9 cellular contexts compared by ENCODE assay signal in genomic region chr5:85049020-85049419, GRCh38.
A peak's percentile ranks its signal among the peaks of the same experiment; 100 is the strongest.
DNase-seq lines count a peak whose midpoint lies in the region; ATAC-seq, FAIRE-seq and TF ChIP-seq lines count a peak whose summit lies in the region.
"Had no signal": no experiment of that assay in that cellular context is flagged by ENCODE, and none has a peak within 500 bp of the region (broad histone marks: within the 10 kb centered on the region; RNA-seq: fewer than 3 reads in every experiment).

No MANE protein-coding gene starts in this region.

- FAIRE-seq in RCC 7860 (lab: Jason Lieb, UNC), result no peak

- H3K36me3 ChIP-seq in cardiac muscle cell, result no peaks in the 10 kb centered on the region

- H3K27ac ChIP-seq in cardiac muscle cell, result no peak overlapping the region
- H3K27ac ChIP-seq: SK-N-MC had no signal

- peak; percentile 52 for TF ChIP-seq CTCF in cardiac muscle cell (IDR thresholded peaks at IDR 0.05; ENCODE audit: low read depth, low read length)

- no peaks in the 10 kb centered on the region for H3K9me3 ChIP-seq in cardiac muscle cell (ENCODE audit: low read depth)

- H3K4me3 ChIP-seq in cardiac muscle cell, result no peak overlapping the region
- H3K4me3 ChIP-seq: SK-N-MC had no signal

- ATAC-seq in Right ventricle myocardium inferior (peak; percentile 39), GM19324 (IDR thresholded peaks at IDR 0.05; ENCODE audit: low FRiP score, unreplicated experiment) (no peak), GM19328 (IDR thresholded peaks at IDR 0.05; ENCODE audit: unreplicated experiment) (no peak), GM21515 (IDR thresholded peaks at IDR 0.05; ENCODE audit: unreplicated experiment) (no peak)

- no peaks in the 10 kb centered on the region for H3K27me3 ChIP-seq in cardiac muscle cell

- H3K4me1 ChIP-seq in cardiac muscle cell (ENCODE audit: low read depth), result no peaks in the 10 kb centered on the region

- intact Hi-C loops in Right ventricle myocardium inferior (cut with DNase I) (loop anchor here (10.0 kb wide), 1 partner anchor 774 kb away; no protein-coding TSS in a partner anchor), cardiac septum (cut with DNase I) (no loop called here)

- DNase-seq in Right ventricle myocardium inferior (ENCODE audit: missing footprints) (no peak), cardiac septum (ENCODE audit: low spot score) (no peak), RCC 7860 (ENCODE audit: low spot score) (peak; percentile 6), cardiac muscle cell (ENCODE audit: low read depth in 1 of 2, low spot score in 1 of 2) (peak; percentile 55 to 71), NCI-H2196 (lab: John Stamatoyannopoulos, UW; ENCODE audit: unreplicated experiment) (no peak)

Comparison
In these comparisons a context has a peak if more than half of its experiments do, and no peak if none do; other contexts are left out.
1. DNase-seq: peak in RCC 7860 (single experiment) and cardiac muscle cell (2 of 2); none in Right ventricle myocardium inferior (single experiment), cardiac septum (single experiment) and NCI-H2196 (single experiment).